In genomic region chr3:4980229-4981159, GRCh38 we compare ENCODE assay signal across 1 cellular context.
TF ChIP-seq lines count a peak whose summit lies in the region.

No MANE protein-coding gene starts in this region.

TF ChIP-seq in K562, 482 proteins besides CTCF, POLR2A, EP300 and RAD21 (continued from another document and continues in another):
- TF ChIP-seq BRF2 (IDR thresholded peaks at IDR 0.05; ENCODE audit: borderline replicate concordance, insufficient read depth, insufficient read length) (no peak), TFE3 (CRISPR knock-in tag; IDR thresholded peaks at IDR 0.05) (0 out of 2 replicates have a peak, but pooled peaks have one; percentile 8), MBD1 (CRISPR knock-in tag; IDR thresholded peaks at IDR 0.05) (no peak), HCFC1 (IDR thresholded peaks at IDR 0.05; ENCODE audit: low read depth, low read length) (peak; percentile 66), TCF3 (CRISPR knock-in tag; IDR thresholded peaks at IDR 0.05) (peak; percentile 58), ATF6 (CRISPR knock-in tag; IDR thresholded peaks at IDR 0.05) (no peak), FUS (optimal IDR thresholded peaks at IDR 0.05; ENCODE audit: low read depth, low read length) (no peak), SIRT6 (IDR thresholded peaks at IDR 0.05; ENCODE audit: low read depth, low read length) (no peak), KAT2B (IDR thresholded peaks at IDR 0.05; ENCODE audit: low read depth, low read length) (no peak), SIN3B (IDR thresholded peaks at IDR 0.05; ENCODE audit: low read depth) (no peak), ZNF407 (IDR thresholded peaks at IDR 0.05; ENCODE audit: low read depth) (no peak), ZNF184 (CRISPR knock-in tag; IDR thresholded peaks at IDR 0.05) (no peak), NFIC (IDR thresholded peaks at IDR 0.05) (no peak), ATF1 (CRISPR knock-in tag; IDR thresholded peaks at IDR 0.05) (no peak; the same call in 1 of the 2 replicates), ATF1 (tag; IDR thresholded peaks at IDR 0.05) (peak; percentile 61), ZNF696 (CRISPR knock-in tag; conservative IDR thresholded peaks at IDR 0.05) (no peak), SMAD1 (IDR thresholded peaks at IDR 0.05; ENCODE audit: low read depth, low read length, partially characterized antibody) (peak; percentile 65), ARNT (IDR thresholded peaks at IDR 0.05) (no peak; a peak in 1 of 4 replicates), TCF7L2 (IDR thresholded peaks at IDR 0.05; ENCODE audit: low read depth, low read length) (no peak), KHSRP (IDR thresholded peaks at IDR 0.05) (no peak), FOXO4 (CRISPR knock-in tag; IDR thresholded peaks at IDR 0.05) (no peak), MCM7 (IDR thresholded peaks at IDR 0.05) (no peak), ZNF639 (CRISPR knock-in tag; conservative IDR thresholded peaks at IDR 0.05 in 1 of 2, IDR thresholded peaks at IDR 0.05 in 1 of 2) (no peak), SMC3 (conservative IDR thresholded peaks at IDR 0.05; ENCODE audit: insufficient read depth, low read depth, low read length) (peak; percentile 77), YBX1 (IDR thresholded peaks at IDR 0.05) (no peak), JUNB (CRISPR knock-in tag; conservative IDR thresholded peaks at IDR 0.05) (0 out of 2 replicates have a peak, but pooled peaks have one; percentile 6), NR2C2 (CRISPR knock-in tag; IDR thresholded peaks at IDR 0.05) (peak; percentile 57; the same call in 1 of the 2 replicates), NR2C2 (tag; IDR thresholded peaks at IDR 0.05) (no peak), RNF219 (CRISPR knock-in tag; IDR thresholded peaks at IDR 0.05) (no peak), RB1 (IDR thresholded peaks at IDR 0.05; ENCODE audit: low read depth) (no peak), KDM5B (IDR thresholded peaks at IDR 0.05; ENCODE audit: insufficient replicate concordance, low read depth, low read length) (no peak), FOS (IDR thresholded peaks at IDR 0.05; ENCODE audit: extremely low read depth, insufficient read length) (no peak), NRF1 (conservative IDR thresholded peaks at IDR 0.05 in 1 of 2, IDR thresholded peaks at IDR 0.05 in 1 of 2) (0 out of 4 replicates have a peak, but pooled peaks of 1 of the 2 experiments have one; percentile 20), LARP7 (IDR thresholded peaks at IDR 0.05) (0 out of 2 replicates have a peak, but pooled peaks have one; percentile 48)
